ENCODE assay signal across 8 cellular contexts in genomic region chr2:219497495-219498279, GRCh38. TPM values are rescaled to one million over a fixed set of nuclear protein-coding genes. Genes with fewer than 3 reads are reported as not detected.
DNase-seq lines count a peak whose midpoint lies in the region; ATAC-seq and TF ChIP-seq lines count a peak whose summit lies in the region.

No MANE protein-coding gene starts in this region.

- TF ChIP-seq CTCF in CD14-positive monocyte (IDR thresholded peaks at IDR 0.05), result no peak
- TF ChIP-seq CTCF in VCaP (conservative IDR thresholded peaks at IDR 0.05), result no peak
- TF ChIP-seq CTCF in type B pancreatic cell (conservative IDR thresholded peaks at IDR 0.05), result no peak

- H3K36me3 Mint-ChIP-seq in CD14-positive monocyte, result peaks cover 10 to 21% of the 10 kb centered on the region in 2 donors
- no peaks in the 10 kb centered on the region for H3K36me3 Mint-ChIP-seq in type B pancreatic cell

- H3K4me3 Mint-ChIP-seq in CD14-positive monocyte (peak overlapping the region; percentile 98 to 100), type B pancreatic cell (peak overlapping the region; percentile 96)

- H3K27ac ChIP-seq in VCaP (peak overlapping the region; percentile 71), epithelial cell of prostate (peak overlapping the region; percentile 73)

- H3K9me3 Mint-ChIP-seq in CD14-positive monocyte (peaks cover 0 to 22% (median 1%) of the 10 kb centered on the region in 7 donors), type B pancreatic cell (no peaks in the 10 kb centered on the region)

- H3K4me1 Mint-ChIP-seq in CD14-positive monocyte (peaks cover 38% of the 10 kb centered on the region), type B pancreatic cell (ENCODE audit: unreplicated experiment) (peaks cover 40% of the 10 kb centered on the region)

- intact Hi-C loops in CD14-positive monocyte (cut with micrococcal nuclease), result loop anchor here (5.0 to 10.0 kb wide), 4 partner anchors 35 to 333 kb away; partner anchors contain the start of genes DNPEP (in 2 of the 2), STK11IP (in 2 of the 2) and NHEJ1 (in 1 of the 2)

- DNase-seq in CD14-positive monocyte (ENCODE audit: low spot score) (peak; percentile 70), epithelial cell of prostate (ENCODE audit: low read depth, low spot score) (no peak), type B pancreatic cell (ENCODE audit: extremely low spot score, unreplicated experiment) (no peak), NCI-H526 treated with DMSO at 0.1 percent for 48 hours (lab: John Stamatoyannopoulos, UW) (no peak)
- DNase-seq in Jurkat, Clone E6-1 (ENCODE audit: low read depth, low spot score), result no peak

- H3K27me3 ChIP-seq in mononuclear cell (ENCODE audit: insufficient read depth, low read length), result peaks cover 39% of the 10 kb centered on the region

- peaks cover 32% of the 10 kb centered on the region for H3K4me1 ChIP-seq in mononuclear cell (ENCODE audit: insufficient read depth, low read length)

- no peaks in the 10 kb centered on the region for H3K9me3 ChIP-seq in mononuclear cell (ENCODE audit: low read depth, low read length)

- H3K27me3 Mint-ChIP-seq in CD14-positive monocyte (ENCODE audit: low read depth in 3 of 3) (peaks cover 48 to 51% (median 50%) of the 10 kb centered on the region in 3 donors), type B pancreatic cell (peaks cover 58% of the 10 kb centered on the region)

- peak overlapping the region; percentile 78 for H3K4me3 ChIP-seq in Jurkat, Clone E6-1 (ENCODE audit: low read length)
- H3K4me3 ChIP-seq in mononuclear cell (ENCODE audit: low read length), result peak overlapping the region; percentile 64

- peak; percentile 23 for ATAC-seq in GM19463 (IDR thresholded peaks at IDR 0.05; ENCODE audit: unreplicated experiment)

- H3K27ac Mint-ChIP-seq in CD14-positive monocyte (peak overlapping the region; percentile 94 to 99 (median 97)), type B pancreatic cell (peak overlapping the region; percentile 87)

RNA-seq across cellular contexts. Expression of gene GMPPA, which starts 1.0 kb away (rescaled TPM):
- polyA plus RNA-seq in CD14-positive monocyte, result 10 to 100 TPM; 35.5 to 35.9 TPM
- polyA plus RNA-seq in Jurkat, Clone E6-1 (2012; ENCODE audit: insufficient read depth, insufficient read length), result 46.3 TPM
- total RNA-seq in mononuclear cell (12.0 TPM), type B pancreatic cell (ENCODE audit: low replicate concordance) (34.4 and 48.8 TPM in 2 replicates)

RNA-seq across cellular contexts. Expression of gene ASIC4, which starts 16.6 kb away (rescaled TPM):
- not detected for polyA plus RNA-seq in CD14-positive monocyte
- polyA plus RNA-seq in Jurkat, Clone E6-1 (2012; ENCODE audit: insufficient read depth, insufficient read length), result not detected
- total RNA-seq in mononuclear cell, result not detected
- 0.79 and 0.99 TPM in 2 replicates for total RNA-seq in type B pancreatic cell (ENCODE audit: low replicate concordance)

RNA-seq across cellular contexts. Expression of gene CHPF, which starts 45.9 kb away (rescaled TPM):
- under 1 TPM; 0.09 to 0.32 TPM for polyA plus RNA-seq in CD14-positive monocyte
- 11.0 TPM for polyA plus RNA-seq in Jurkat, Clone E6-1 (2012; ENCODE audit: insufficient read depth, insufficient read length)
- total RNA-seq in mononuclear cell (2.7 TPM), type B pancreatic cell (ENCODE audit: low replicate concordance) (47.5 and 73.7 TPM in 2 replicates)

RNA-seq across cellular contexts. Expression of gene TMEM198, which starts 46.1 kb away (rescaled TPM):
- not detected for polyA plus RNA-seq in CD14-positive monocyte
- polyA plus RNA-seq in Jurkat, Clone E6-1 (2012; ENCODE audit: insufficient read depth, insufficient read length), result 0.65 TPM
- total RNA-seq in mononuclear cell (not detected), type B pancreatic cell (ENCODE audit: low replicate concordance) (7.8 and 9.7 TPM in 2 replicates)

Comparison
In these comparisons a context has a peak if more than half of its experiments do, and no peak if none do; other contexts are left out.
1. RNA of gene CHPF, which starts 45.9 kb away (total RNA-seq): 47.5 to 73.7 TPM in type B pancreatic cell; 2.7 TPM in mononuclear cell (single experiment); every median in the first group is over 10 times any median in the second.